1 cellular context compared by ENCODE assay signal in genomic region chr17:35588196-35588920, GRCh38.
TF ChIP-seq lines count a peak whose summit lies in the region.

No MANE protein-coding gene starts in this region.

TF ChIP-seq in HEK293, 187 proteins besides CTCF, POLR2A, EP300 and RAD21 (continued from another document and continues in another):
- TF ChIP-seq KLF17 (tag by site-specific recombination; IDR thresholded peaks at IDR 0.05) (no peak; the same call in 1 of the 2 replicates), ZNF623 (tag by site-specific recombination; IDR thresholded peaks at IDR 0.05) (peak; percentile 20; the same call in 1 of the 2 replicates), ZNF645 (tag by site-specific recombination; IDR thresholded peaks at IDR 0.05) (no peak), ZNF514 (tag by site-specific recombination; IDR thresholded peaks at IDR 0.05) (no peak), ZNF555 (tag by site-specific recombination; conservative IDR thresholded peaks at IDR 0.05) (no peak), ZNF610 (tag by site-specific recombination; IDR thresholded peaks at IDR 0.05; ENCODE audit: borderline replicate concordance) (no peak), ZNF433 (tag by site-specific recombination; IDR thresholded peaks at IDR 0.05; ENCODE audit: low read depth) (no peak), ZNF791 (tag by site-specific recombination; IDR thresholded peaks at IDR 0.05) (no peak), ZBTB21 (tag by site-specific recombination; IDR thresholded peaks at IDR 0.05) (no peak), ZNF366 (tag by site-specific recombination; conservative IDR thresholded peaks at IDR 0.05) (peak; percentile 91), PBX3 (CRISPR knock-in tag; IDR thresholded peaks at IDR 0.05) (no peak), ZBTB49 (tag by site-specific recombination; IDR thresholded peaks at IDR 0.05; ENCODE audit: low read depth) (no peak), ZNF449 (tag by site-specific recombination; IDR thresholded peaks at IDR 0.05) (peak; percentile 34; the same call in 1 of the 2 replicates), WT1 (tag by site-specific recombination; IDR thresholded peaks at IDR 0.05) (peak; percentile 35; the same call in 1 of the 2 replicates), ZNF558 (tag by site-specific recombination; IDR thresholded peaks at IDR 0.05) (no peak; the same call in 1 of the 2 replicates), ZBTB44 (tag by site-specific recombination; IDR thresholded peaks at IDR 0.05) (0 out of 2 replicates have a peak, but pooled peaks have one; percentile 54), ZNF175 (tag by site-specific recombination; IDR thresholded peaks at IDR 0.05) (no peak), ZNF768 (tag by site-specific recombination; IDR thresholded peaks at IDR 0.05) (no peak), ZNF398 (tag by site-specific recombination; IDR thresholded peaks at IDR 0.05) (no peak), GLIS1 (tag by site-specific recombination; IDR thresholded peaks at IDR 0.05) (peak; percentile 74), ZNF530 (tag by site-specific recombination; IDR thresholded peaks at IDR 0.05; ENCODE audit: low read depth) (no peak), ZNF274 (IDR thresholded peaks at IDR 0.05; ENCODE audit: low read length) (no peak), ZNF274 (tag by site-specific recombination; IDR thresholded peaks at IDR 0.05; ENCODE audit: borderline replicate concordance) (no peak), AEBP2 (tag by site-specific recombination; IDR thresholded peaks at IDR 0.05; ENCODE audit: borderline replicate concordance) (no peak), ZNF324 (tag by site-specific recombination; IDR thresholded peaks at IDR 0.05) (peak; percentile 12; the same call in 1 of the 2 replicates), ZNF561 (tag by site-specific recombination; IDR thresholded peaks at IDR 0.05; ENCODE audit: borderline replicate concordance) (peak; percentile 55; the same call in 1 of the 2 replicates), PRDM6 (tag by site-specific recombination; IDR thresholded peaks at IDR 0.05) (peak; percentile 85), ZNF629 (tag by site-specific recombination; IDR thresholded peaks at IDR 0.05) (peak; percentile 83), ZNF280D (tag by site-specific recombination; IDR thresholded peaks at IDR 0.05) (no peak), TSHZ1 (tag by site-specific recombination; IDR thresholded peaks at IDR 0.05; ENCODE audit: borderline replicate concordance) (0 out of 2 replicates have a peak, but pooled peaks have one; percentile 32)
